In genomic region chr4:24607338-24607737, GRCh38 we compare ENCODE assay signal across 19 cellular contexts. TPM values are rescaled to one million over a fixed set of nuclear protein-coding genes. Genes with fewer than 3 reads are reported as not detected.
DNase-seq lines count a peak whose midpoint lies in the region; ATAC-seq and TF ChIP-seq lines count a peak whose summit lies in the region.
"Had no signal": no experiment of that assay in that cellular context is flagged by ENCODE, and none has a peak within 500 bp of the region (broad histone marks: within the 10 kb centered on the region; RNA-seq: fewer than 3 reads in every experiment).

No MANE protein-coding gene starts in this region.

- TF ChIP-seq CTCF in AG04450 (IDR thresholded peaks at IDR 0.05; ENCODE audit: low read depth, low read length) (no peak), fibroblast of pulmonary artery (IDR thresholded peaks at IDR 0.05; ENCODE audit: low read length, missing control alignments) (no peak)

- in situ Hi-C loops in G401 (cut with HindIII; ENCODE audit: low sequenced_read_pairs) = no loop called here

- no peak overlapping the region for H3K18ac ChIP-seq in mesenchymal stem cell (ENCODE audit: low read depth in 1 of 2, low read length in 2 of 2)

- POLR2A ChIA-PET in AG04450 (lab: Yijun Ruan, JAX) = no interaction called here

- H3K4me3 ChIP-seq in AG04450 (ENCODE audit: low read depth, low read length) = no peak overlapping the region
- H3K4me3 ChIP-seq in fibroblast of pulmonary artery (replicated peaks; ENCODE audit: low read depth, low read length) = no peak overlapping the region
- no peak overlapping the region for H3K4me3 ChIP-seq in mesenchymal stem cell (ENCODE audit: insufficient read depth in 1 of 2, low read depth in 1 of 2, low read length in 2 of 2)
- H3K4me3 ChIP-seq: GM23248, K562, SK-N-MC had no signal

- no peak overlapping the region for H3K4me2 ChIP-seq in mesenchymal stem cell (ENCODE audit: low read length, poor library complexity, severe bottlenecking)

- H3K36me3 ChIP-seq in mesenchymal stem cell (ENCODE audit: control insufficient read depth in 1 of 2, insufficient read depth in 2 of 2, low read depth in 1 of 2, low read length in 2 of 2) = no peaks in the 10 kb centered on the region

- H3K9me3 ChIP-seq in AG04450 (ENCODE audit: control insufficient read depth, insufficient read depth, low read length) = no peaks in the 10 kb centered on the region
- H3K9me3 ChIP-seq in mesenchymal stem cell (ENCODE audit: control insufficient read depth, low read length) = no peaks in the 10 kb centered on the region

- H3K23ac ChIP-seq in mesenchymal stem cell (ENCODE audit: low read length in 2 of 2) = no peak overlapping the region

- H3K27me3 ChIP-seq in AG04450 (ENCODE audit: control insufficient read depth, insufficient read depth, low read length) (peaks cover 5% of the 10 kb centered on the region), mesenchymal stem cell (ENCODE audit: control insufficient read depth in 1 of 2, insufficient read depth in 1 of 2, low read length in 2 of 2) (no peaks in the 10 kb centered on the region)

- H2AFZ ChIP-seq in mesenchymal stem cell (ENCODE audit: low read depth, low read length) = no peak overlapping the region
- H2AFZ ChIP-seq: GM23248 had no signal

- ATAC-seq in activated CD4-positive, CD25-positive, alpha-beta regulatory T cell treated with anti-CD3 and anti-CD28 coated beads, Interleukin-2, amount 50 U/mL, for 24 hours = no peak
- ATAC-seq: K562 had no signal

- no peak overlapping the region for H3K9ac ChIP-seq in mesenchymal stem cell (ENCODE audit: low read length)
- H3K9ac ChIP-seq: GM23248 had no signal

- H2BK5ac ChIP-seq in mesenchymal stem cell (ENCODE audit: low read depth, low read length, poor library complexity, severe bottlenecking) = no peak overlapping the region

- H2AK5ac ChIP-seq in mesenchymal stem cell (ENCODE audit: low read length, severe bottlenecking) = no peak overlapping the region

- H2BK15ac ChIP-seq in mesenchymal stem cell (ENCODE audit: low read depth, poor library complexity, severe bottlenecking) = no peak overlapping the region

- H3K14ac ChIP-seq in mesenchymal stem cell (ENCODE audit: low read length in 2 of 2) = no peak overlapping the region

- DNase-seq in AG04450 (ENCODE audit: low read depth, low spot score) = peak; percentile 24
- peak; percentile 2 for DNase-seq in G401 (ENCODE audit: low spot score)
- DNase-seq in fibroblast of pulmonary artery (ENCODE audit: low read depth) = peak; percentile 41
- DNase-seq in mesenchymal stem cell = peak; percentile 18
- no peak for DNase-seq in NCI-H187 treated with DMSO at 0.1 percent for 48 hours (lab: John Stamatoyannopoulos, UW)
- no peak for DNase-seq in GM19240 (ENCODE audit: insufficient read length, low spot score)
- DNase-seq: GF-D8, GM23248, HCEC 1CT, NCI-H1092 treated with DMSO at 0.1 percent for 48 hours, NCI-H146, NCI-H2081, NCI-H2171 treated with DMSO at 0.1 percent for 48 hours, NCI-H446 treated with DMSO at 0.1 percent for 48 hours, NCI-H69, SHP77 had no signal

- H3K4ac ChIP-seq in mesenchymal stem cell (ENCODE audit: low read depth in 1 of 2, low read length in 2 of 2) = no peak overlapping the region

- H4K91ac ChIP-seq in mesenchymal stem cell (ENCODE audit: low read length) = no peak overlapping the region

- no peak overlapping the region for H4K8ac ChIP-seq in mesenchymal stem cell (ENCODE audit: low read length)

- H3K27ac ChIP-seq in AG04450 (ENCODE audit: low read depth, low read length) (no peak overlapping the region), mesenchymal stem cell (ENCODE audit: low read length, poor library complexity, severe bottlenecking) (no peak overlapping the region)
- H3K27ac ChIP-seq: GM23248, SK-N-MC had no signal

- H2BK12ac ChIP-seq in mesenchymal stem cell (ENCODE audit: low read length in 2 of 2) = no peak overlapping the region

- H2BK120ac ChIP-seq in mesenchymal stem cell (ENCODE audit: low read depth, low read length) = no peak overlapping the region

- no peaks in the 10 kb centered on the region for H3K79me1 ChIP-seq in mesenchymal stem cell (replicated peaks; ENCODE audit: low read length, poor library complexity, severe bottlenecking)

- H3K4me1 ChIP-seq in mesenchymal stem cell (ENCODE audit: control insufficient read depth, insufficient read depth, low read depth, low read length) = no peaks in the 10 kb centered on the region

- CTCF ChIA-PET in AG04450 (lab: Charles Lee) = no interaction called here

RNA-seq across cellular contexts. Expression of gene DHX15, which starts 23.0 kb away (rescaled TPM):
- 125 and 158 TPM in 2 replicates for polyA plus RNA-seq in AG04450 (2011; rRNA removed)
- 138 and 172 TPM in 2 replicates for polyA minus RNA-seq in AG04450 (2011; rRNA and poly(A)+ RNA removed)
- 222 and 251 TPM in 2 replicates for total RNA-seq in G401 (2014; rRNA removed; shearing (Covaris generic))
- polyA plus RNA-seq in mesenchymal stem cell (2013, experiment 1 of 2) = 59.8 TPM
- polyA plus RNA-seq in mesenchymal stem cell (2013, experiment 2 of 2) = 60.3 TPM

Comparison
In these comparisons a context has a peak if more than half of its experiments do, and no peak if none do; other contexts are left out.
1. DNase-seq: peak in AG04450 (single experiment), G401 (single experiment), fibroblast of pulmonary artery (single experiment) and mesenchymal stem cell (single experiment); none in NCI-H187 treated with DMSO at 0.1 percent for 48 hours (single experiment) and GM19240 (single experiment).